14 cellular contexts compared by ENCODE assay signal in the genomic region with DNA sequence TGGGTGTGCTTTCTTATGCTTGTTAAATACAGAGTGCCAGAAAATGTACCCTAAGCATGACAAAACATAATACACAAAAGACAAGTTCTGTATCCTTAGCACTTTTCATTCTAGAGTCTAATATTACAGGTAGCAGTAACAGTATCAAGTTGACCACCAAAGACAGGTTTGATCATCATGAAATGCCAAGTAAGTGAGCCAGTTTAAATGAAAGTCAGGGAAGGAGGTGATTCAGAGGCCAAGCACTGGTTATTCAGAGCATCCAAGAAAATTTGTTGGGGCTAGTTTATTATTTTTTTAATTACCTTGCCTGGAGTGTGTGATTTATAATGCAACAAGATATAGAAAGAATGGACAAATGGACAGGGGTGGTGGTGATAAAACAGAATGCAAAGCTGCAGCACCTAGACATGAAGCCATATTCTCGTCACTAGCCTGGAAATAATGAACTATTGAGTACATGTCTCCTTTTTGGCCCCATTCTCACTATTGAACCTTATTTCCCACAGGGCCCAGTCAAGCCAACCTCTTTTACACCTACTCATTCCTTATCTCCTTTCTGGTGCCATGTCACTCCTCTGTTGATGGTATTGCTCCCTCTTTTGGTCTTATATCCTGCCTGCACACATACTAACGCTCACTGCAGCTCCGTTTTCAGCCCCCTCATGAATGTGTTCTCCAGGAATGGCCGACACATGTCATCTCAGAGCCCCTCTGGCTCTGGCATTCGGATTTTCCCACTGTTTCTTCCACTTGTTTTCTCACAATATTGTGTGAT.
"Had no signal": no experiment of that assay in that cellular context is flagged by ENCODE, and none has a peak within 500 bp of the region (broad histone marks: within the 10 kb centered on the region; RNA-seq: fewer than 3 reads in every experiment).

No MANE protein-coding gene starts in this region.

- H3K9me3 Mint-ChIP-seq: activated B cell treated with CpG ODN at 0.5 μM for 24 hours; activated naive CD4-positive, alpha-beta T cell treated with anti-CD3 and anti-CD28 coated beads, Interleukin-2, amount 10 ng/mL, durations not matched to agents 7 days and 5 days; activated T-helper 2 cell treated with anti-CD3 and anti-CD28 coated beads, Interferon-gamma antibody, Interleukin-2, Interleukin-4, amounts not matched to agents 10 μg/mL and 5 μg/mL and 100 μg/mL, durations not matched to agents 14 hours and 24 hours and 36 hours; mesothelial cell of epicardium; neural progenitor cell had no signal

- H3K27me3 ChIP-seq: hepatocyte, neural progenitor cell, thyroid gland had no signal

- H3K27ac ChIP-seq: coronary artery, hepatocyte, neural progenitor cell, parathyroid adenoma, skin epidermis, thyroid gland had no signal

- H3K4me3 Mint-ChIP-seq: activated B cell treated with CpG ODN at 0.5 μM for 24 hours; activated CD4-positive, alpha-beta T cell treated with anti-CD3 and anti-CD28 coated beads, Interleukin-2, amount 10 ng/mL, durations not matched to agents 24 days and 14 days; activated naive CD4-positive, alpha-beta T cell treated with anti-CD3 and anti-CD28 coated beads, Interleukin-2, amount 10 ng/mL, durations not matched to agents 7 days and 5 days; mesothelial cell of epicardium; neural progenitor cell had no signal

- H3K36me3 Mint-ChIP-seq: activated naive CD4-positive, alpha-beta T cell treated with anti-CD3 and anti-CD28 coated beads, Interleukin-2, amount 10 ng/mL, durations not matched to agents 7 days and 5 days; mesothelial cell of epicardium; neural progenitor cell had no signal

- H3K36me3 ChIP-seq: neural progenitor cell, thyroid gland had no signal

- H3K9me3 ChIP-seq: thyroid gland had no signal

- DNase-seq: activated B cell treated with CpG ODN at 0.5 μM for 24 hours; activated naive CD4-positive, alpha-beta T cell treated with anti-CD3 and anti-CD28 coated beads, Interleukin-2, amount 10 ng/mL, durations not matched to agents 7 days and 5 days; central memory CD4-positive, alpha-beta T cell; effector CD4-positive, alpha-beta T cell; thyroid gland had no signal

- H3K27ac Mint-ChIP-seq: activated B cell treated with CpG ODN at 0.5 μM for 24 hours; activated CD4-positive, alpha-beta T cell treated with anti-CD3 and anti-CD28 coated beads, Interleukin-2, amount 10 ng/mL, durations not matched to agents 24 days and 14 days; activated naive CD4-positive, alpha-beta T cell treated with anti-CD3 and anti-CD28 coated beads, Interleukin-2, amount 10 ng/mL, durations not matched to agents 7 days and 5 days; activated T-helper 2 cell treated with anti-CD3 and anti-CD28 coated beads, Interferon-gamma antibody, Interleukin-2, Interleukin-4, amounts not matched to agents 10 μg/mL and 5 μg/mL and 100 μg/mL, durations not matched to agents 14 hours and 24 hours and 36 hours; mesothelial cell of epicardium; neural progenitor cell had no signal

- H3K4me1 Mint-ChIP-seq: activated B cell treated with CpG ODN at 0.5 μM for 24 hours; activated CD4-positive, alpha-beta T cell treated with anti-CD3 and anti-CD28 coated beads, Interleukin-2, amount 10 ng/mL, durations not matched to agents 24 days and 14 days; activated naive CD4-positive, alpha-beta T cell treated with anti-CD3 and anti-CD28 coated beads, Interleukin-2, amount 10 ng/mL, durations not matched to agents 7 days and 5 days had no signal

- H3K27me3 Mint-ChIP-seq: activated B cell treated with CpG ODN at 0.5 μM for 24 hours; activated CD4-positive, alpha-beta T cell treated with anti-CD3 and anti-CD28 coated beads, Interleukin-2, amount 10 ng/mL, durations not matched to agents 24 days and 14 days; activated naive CD4-positive, alpha-beta T cell treated with anti-CD3 and anti-CD28 coated beads, Interleukin-2, amount 10 ng/mL, durations not matched to agents 7 days and 5 days had no signal

- FAIRE-seq: urothelium cell line had no signal

- H3K4me3 ChIP-seq: coronary artery, hepatocyte, neural progenitor cell, skin epidermis, thyroid gland had no signal
